9 cellular contexts compared by ENCODE assay signal in the genomic region with DNA sequence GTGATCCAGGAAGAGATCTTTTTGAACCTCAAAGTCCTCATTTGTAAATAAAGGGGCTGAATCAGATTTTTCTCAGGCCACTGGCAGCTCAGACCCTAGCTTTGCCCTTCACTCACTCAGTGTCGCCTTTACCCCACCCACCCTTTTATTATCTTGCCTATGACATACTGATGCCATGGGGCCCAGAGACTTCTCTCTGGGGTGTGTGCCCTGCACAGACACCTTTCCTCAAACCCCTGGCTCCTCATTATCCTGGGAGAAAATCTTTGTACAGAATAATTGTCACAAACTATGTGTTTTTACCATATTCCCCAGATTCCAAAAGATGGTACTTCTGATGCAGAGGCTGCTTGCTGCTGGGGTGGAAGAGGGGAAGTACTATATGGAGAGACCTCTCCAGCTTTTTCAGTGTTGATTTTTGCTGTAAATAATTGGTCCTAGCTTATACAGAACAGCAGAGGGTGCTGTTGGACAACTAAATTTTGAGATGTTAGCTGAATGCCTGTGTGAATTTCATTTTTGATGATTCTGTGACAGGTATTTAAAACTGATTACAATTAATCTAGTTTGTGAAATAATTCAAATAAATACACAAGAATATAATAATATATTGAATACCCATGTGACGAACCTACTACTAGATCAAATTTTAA. TPM values are rescaled to one million over a fixed set of nuclear protein-coding genes. Genes with fewer than 3 reads are reported as not detected.
A peak's percentile ranks its signal among the peaks of the same experiment; 100 is the strongest.
DNase-seq lines count a peak whose midpoint lies in the region; ATAC-seq and TF ChIP-seq lines count a peak whose summit lies in the region.
"Had no signal": no experiment of that assay in that cellular context is flagged by ENCODE, and none has a peak within 500 bp of the region (broad histone marks: within the 10 kb centered on the region; RNA-seq: fewer than 3 reads in every experiment).

No MANE protein-coding gene starts in this region.

- H3K4me3 ChIP-seq in OCI-LY3 (ENCODE audit: low read length): no peak overlapping the region

- no peak overlapping the region for H2AFZ ChIP-seq in OCI-LY3 (ENCODE audit: low read depth, low read length)

- no peaks in the 10 kb centered on the region for H3K4me1 ChIP-seq in OCI-LY3 (ENCODE audit: low read length)

- no peaks in the 10 kb centered on the region for H3K79me2 ChIP-seq in OCI-LY3 (ENCODE audit: low read length)

- H3K27me3 ChIP-seq in OCI-LY3 (ENCODE audit: low read depth, low read length): peaks cover 10% of the 10 kb centered on the region; the same call in 1 of the 2 replicates

- no peak overlapping the region for H3K27ac ChIP-seq in OCI-LY3 (ENCODE audit: low read length)

- H3K36me3 ChIP-seq in OCI-LY3 (replicated peaks; ENCODE audit: low read depth, low read length): no peaks in the 10 kb centered on the region

- H3K4me2 ChIP-seq in OCI-LY3 (ENCODE audit: low read length): no peak overlapping the region

- H3K9me3 ChIP-seq in OCI-LY3 (ENCODE audit: insufficient read depth, low read length): no peaks in the 10 kb centered on the region

- H3K9ac ChIP-seq in OCI-LY3 (ENCODE audit: low read length): no peak overlapping the region

- peak; percentile 63 for ATAC-seq in HG03565 (IDR thresholded peaks at IDR 0.05; ENCODE audit: unreplicated experiment)

- no peaks in the 10 kb centered on the region for H4K20me1 ChIP-seq in OCI-LY3 (ENCODE audit: insufficient read depth, low read length)

- peak; percentile 24 for DNase-seq in stimulated activated CD4-positive, alpha-beta T cell treated with anti-CD3 and anti-CD28 coated beads, Interleukin-4, amount 100 ng/mL, for 24 hours
- DNase-seq in stimulated activated CD4-positive, alpha-beta T cell treated with anti-CD3 and anti-CD28 coated beads, Interleukin-4, amount 100 ng/mL, for 1 hour: no peak
- DNase-seq in dedifferentiated amniotic fluid mesenchymal stem cell (ENCODE audit: extremely low spot score): peak; percentile 61
- peak; percentile 47 for DNase-seq in myocyte (ENCODE audit: low read depth)
- no peak for DNase-seq in COR-L47 (lab: John Stamatoyannopoulos, UW)
- DNase-seq in activated CD4-positive, alpha-beta T cell treated with anti-CD3 and anti-CD28 coated beads, Interleukin-2, amount 50 U/mL, for 48 hours: no peak

- peak; percentile 66 for TF ChIP-seq CTCF in OCI-LY3 (IDR thresholded peaks at IDR 0.05; ENCODE audit: low read depth, low read length)

RNA-seq across cellular contexts. Expression of gene DCD, which starts 53.9 kb away (rescaled TPM):
- total RNA-seq in myocyte: not detected in 2 replicates
- not detected for polyA plus RNA-seq in myocyte (2012)
- total RNA-seq: subcutaneous adipose tissue had no signal

Comparison
In these comparisons a context has a peak if more than half of its experiments do, and no peak if none do; other contexts are left out.
1. DNase-seq: peak in stimulated activated CD4-positive, alpha-beta T cell treated with anti-CD3 and anti-CD28 coated beads, Interleukin-4, amount 100 ng/mL, for 24 hours (single experiment), dedifferentiated amniotic fluid mesenchymal stem cell (single experiment) and myocyte (single experiment); none in stimulated activated CD4-positive, alpha-beta T cell treated with anti-CD3 and anti-CD28 coated beads, Interleukin-4, amount 100 ng/mL, for 1 hour (single experiment), COR-L47 (single experiment) and activated CD4-positive, alpha-beta T cell treated with anti-CD3 and anti-CD28 coated beads, Interleukin-2, amount 50 U/mL, for 48 hours (0 of 2).